Comparison of ENCODE assay signal across 17 cellular contexts in genomic region chr22:29641052-29641780, GRCh38. TPM values are rescaled to one million over a fixed set of nuclear protein-coding genes. Genes with fewer than 3 reads are reported as not detected.
DNase-seq lines count a peak whose midpoint lies in the region; ATAC-seq and TF ChIP-seq lines count a peak whose summit lies in the region.
"Had no signal": no experiment of that assay in that cellular context is flagged by ENCODE, and none has a peak within 500 bp of the region (broad histone marks: within the 10 kb centered on the region; RNA-seq: fewer than 3 reads in every experiment).

No MANE protein-coding gene starts in this region.

- no peaks in the 10 kb centered on the region for H3K79me2 ChIP-seq in neural progenitor cell (ENCODE audit: low read depth)

- H3F3A ChIP-seq in neural progenitor cell (ENCODE audit: low read depth) = no peaks in the 10 kb centered on the region

- peaks cover 18% of the 10 kb centered on the region for H3K36me3 ChIP-seq in CD4-positive, CD25-positive, alpha-beta regulatory T cell (ENCODE audit: control insufficient read depth, insufficient read depth, low read length)
- H3K36me3 ChIP-seq in neural progenitor cell (peaks cover 4% of the 10 kb centered on the region), esophagus squamous epithelium (peaks cover 0 to 89% (median 0%) of the 10 kb centered on the region in 3 donors), breast epithelium (no peaks in the 10 kb centered on the region), MG63 (peaks cover 76% of the 10 kb centered on the region)

- intact Hi-C loops in activated CD4-positive, alpha-beta memory T cell treated with anti-CD3 and anti-CD28 coated beads for 36 hours (cut with micrococcal nuclease) = loop anchor here (5.0 kb wide), 1 partner anchor 756 kb away; the partner anchor contains the start of gene SEC14L2
- intact Hi-C loops in esophagus squamous epithelium (cut with DNase I) (no loop called here), breast epithelium (cut with DNase I; ENCODE audit: low total_unique reads) (no loop called here)

- CTCF ChIA-PET in activated CD4-positive, alpha-beta memory T cell treated with anti-CD3 and anti-CD28 coated beads for 36 hours (lab: Charles Lee) = no interaction called here

- peaks cover 7% of the 10 kb centered on the region for H4K20me1 ChIP-seq in neural progenitor cell (ENCODE audit: low read depth)

- WGBS in esophagus squamous epithelium, 2 donors = 76 to 83% methylated on average over 8 to 10 of the region's 10 CpGs

- no peak overlapping the region for H2AFZ ChIP-seq in neural progenitor cell (replicated peaks)

- H3K27me3 Mint-ChIP-seq in CD4-positive, CD25-positive, alpha-beta regulatory T cell = no peaks in the 10 kb centered on the region
- H3K27me3 Mint-ChIP-seq in HFFc6 (ENCODE audit: insufficient read depth) (no peaks in the 10 kb centered on the region), neural progenitor cell (ENCODE audit: insufficient read depth, low read depth) (peaks cover 2% of the 10 kb centered on the region)
- no peaks in the 10 kb centered on the region for H3K27me3 Mint-ChIP-seq in activated CD4-positive, alpha-beta memory T cell treated with anti-CD3 and anti-CD28 coated beads for 36 hours
- H3K27me3 Mint-ChIP-seq: CD4-positive, alpha-beta T cell had no signal

- no peaks in the 10 kb centered on the region for H3K9me3 ChIP-seq in CD4-positive, CD25-positive, alpha-beta regulatory T cell (ENCODE audit: control insufficient read depth in 2 of 2, low read length in 2 of 2)
- H3K9me3 ChIP-seq in neural progenitor cell (ENCODE audit: low read depth) (no peaks in the 10 kb centered on the region), esophagus squamous epithelium (no peaks in the 10 kb centered on the region), breast epithelium (no peaks in the 10 kb centered on the region), MG63 (no peaks in the 10 kb centered on the region)
- H3K9me3 ChIP-seq: HAP-1, SJCRH30, stomach had no signal

- peaks cover 6 to 12% (median 11%) of the 10 kb centered on the region in 4 donors for H3K4me1 Mint-ChIP-seq in CD4-positive, CD25-positive, alpha-beta regulatory T cell
- H3K4me1 Mint-ChIP-seq in HFFc6 (ENCODE audit: low read depth) (peaks cover 24% of the 10 kb centered on the region), neural progenitor cell (peaks cover 19% of the 10 kb centered on the region)
- peaks cover 16% of the 10 kb centered on the region for H3K4me1 Mint-ChIP-seq in activated CD4-positive, alpha-beta memory T cell treated with anti-CD3 and anti-CD28 coated beads for 36 hours (ENCODE audit: low read depth)
- H3K4me1 Mint-ChIP-seq: endodermal cell had no signal

- peak overlapping the region; percentile 47 to 65 (median 56) for H3K27ac Mint-ChIP-seq in CD4-positive, CD25-positive, alpha-beta regulatory T cell
- peak overlapping the region; percentile 76; the same call in 1 of the 2 replicates for H3K27ac Mint-ChIP-seq in HFFc6
- H3K27ac Mint-ChIP-seq in activated CD4-positive, alpha-beta memory T cell treated with anti-CD3 and anti-CD28 coated beads for 36 hours = peak overlapping the region; percentile 61
- H3K27ac Mint-ChIP-seq in neural progenitor cell = peak overlapping the region; percentile 21
- H3K27ac Mint-ChIP-seq: CD4-positive, alpha-beta T cell; endodermal cell had no signal

- no peak for ATAC-seq in CD4-positive, CD25-positive, alpha-beta regulatory T cell (ENCODE audit: low read depth in 2 of 2)
- ATAC-seq in HG02938 (IDR thresholded peaks at IDR 0.05; ENCODE audit: unreplicated experiment) = no peak

- no peak for TF ChIP-seq POLR2A in esophagus squamous epithelium (IDR thresholded peaks at IDR 0.05)
- no peak for TF ChIP-seq POLR2A in breast epithelium (IDR thresholded peaks at IDR 0.05)

- DNase-seq in CD4-positive, CD25-positive, alpha-beta regulatory T cell = no peak
- DNase-seq in HFFc6 (peak; percentile 48), neural progenitor cell (ENCODE audit: low spot score) (no peak), esophagus squamous epithelium (lab: John Stamatoyannopoulos, UW) (no peak), breast epithelium (ENCODE audit: low spot score in 2 of 2) (no peak), MG63 (no peak)
- no peak for DNase-seq in activated CD4-positive, alpha-beta memory T cell treated with anti-CD3 and anti-CD28 coated beads for 36 hours
- DNase-seq: anterior cingulate cortex; CD4-positive, alpha-beta T cell; endodermal cell; GDM1; NCI-H1417 treated with DMSO at 0.1 percent for 48 hours; NCI-H526; stomach had no signal

- no peaks in the 10 kb centered on the region for H3K9me3 Mint-ChIP-seq in CD4-positive, CD25-positive, alpha-beta regulatory T cell
- H3K9me3 Mint-ChIP-seq in HFFc6 (no peaks in the 10 kb centered on the region), neural progenitor cell (peaks cover 6% of the 10 kb centered on the region)
- H3K9me3 Mint-ChIP-seq in activated CD4-positive, alpha-beta memory T cell treated with anti-CD3 and anti-CD28 coated beads for 36 hours = no peaks in the 10 kb centered on the region
- H3K9me3 Mint-ChIP-seq: CD4-positive, alpha-beta T cell had no signal

- TF ChIP-seq CTCF in HFFc6 (IDR thresholded peaks at IDR 0.05) (no peak), neural progenitor cell (IDR thresholded peaks at IDR 0.05) (no peak), esophagus squamous epithelium (IDR thresholded peaks at IDR 0.05) (no peak), breast epithelium (IDR thresholded peaks at IDR 0.05) (no peak)

- peak overlapping the region; percentile 17 to 48 (median 30) for H3K4me3 Mint-ChIP-seq in CD4-positive, CD25-positive, alpha-beta regulatory T cell
- H3K4me3 Mint-ChIP-seq in HFFc6 (no peak overlapping the region; the same call in 1 of the 2 replicates), neural progenitor cell (no peak overlapping the region)
- no peak overlapping the region for H3K4me3 Mint-ChIP-seq in activated CD4-positive, alpha-beta memory T cell treated with anti-CD3 and anti-CD28 coated beads for 36 hours
- H3K4me3 Mint-ChIP-seq: CD4-positive, alpha-beta T cell; endodermal cell had no signal

- no peak overlapping the region for H3K4me2 ChIP-seq in neural progenitor cell

- H3K36me3 Mint-ChIP-seq in CD4-positive, CD25-positive, alpha-beta regulatory T cell = peaks cover 44% of the 10 kb centered on the region
- peaks cover 35% of the 10 kb centered on the region for H3K36me3 Mint-ChIP-seq in HFFc6 (ENCODE audit: low read depth)
- peaks cover 21% of the 10 kb centered on the region for H3K36me3 Mint-ChIP-seq in activated CD4-positive, alpha-beta memory T cell treated with anti-CD3 and anti-CD28 coated beads for 36 hours
- H3K36me3 Mint-ChIP-seq in neural progenitor cell = peaks cover 48% of the 10 kb centered on the region

- POLR2A ChIA-PET in activated CD4-positive, alpha-beta memory T cell treated with anti-CD3 and anti-CD28 coated beads for 36 hours (lab: Charles Lee) = no interaction called here

- no peak overlapping the region for H3K27ac ChIP-seq in CD4-positive, CD25-positive, alpha-beta regulatory T cell (ENCODE audit: insufficient read depth, low read length, poor library complexity, severe bottlenecking)
- H3K27ac ChIP-seq in neural progenitor cell (no peak overlapping the region), esophagus squamous epithelium (no peak overlapping the region), breast epithelium (no peak overlapping the region)
- H3K27ac ChIP-seq: SJCRH30, stomach had no signal

- no peak overlapping the region for H3K9ac ChIP-seq in neural progenitor cell

- peak overlapping the region; percentile 19 for H3K4me3 ChIP-seq in CD4-positive, CD25-positive, alpha-beta regulatory T cell (ENCODE audit: low read depth, low read length)
- H3K4me3 ChIP-seq in neural progenitor cell (no peak overlapping the region), esophagus squamous epithelium (no peak overlapping the region), breast epithelium (no peak overlapping the region), MG63 (no peak overlapping the region)
- H3K4me3 ChIP-seq: HAP-1, SJCRH30, stomach had no signal

- no peaks in the 10 kb centered on the region for H3K4me1 ChIP-seq in CD4-positive, CD25-positive, alpha-beta regulatory T cell (ENCODE audit: control insufficient read depth, insufficient read depth, low read length, poor library complexity, severe bottlenecking)
- H3K4me1 ChIP-seq in neural progenitor cell (no peaks in the 10 kb centered on the region), esophagus squamous epithelium (no peaks in the 10 kb centered on the region), breast epithelium (no peaks in the 10 kb centered on the region)
- H3K4me1 ChIP-seq: HAP-1, SJCRH30, stomach had no signal

- H3K27me3 ChIP-seq in CD4-positive, CD25-positive, alpha-beta regulatory T cell (ENCODE audit: control insufficient read depth, insufficient read depth, low read length) = no peaks in the 10 kb centered on the region
- H3K27me3 ChIP-seq in neural progenitor cell = no peaks in the 10 kb centered on the region
- no peaks in the 10 kb centered on the region for H3K27me3 ChIP-seq in esophagus squamous epithelium
- H3K27me3 ChIP-seq in breast epithelium = no peaks in the 10 kb centered on the region
- no peaks in the 10 kb centered on the region for H3K27me3 ChIP-seq in MG63
- H3K27me3 ChIP-seq: SJCRH30, stomach had no signal

RNA-seq across cellular contexts. Expression of gene NF2, which starts 37.8 kb away (rescaled TPM):
- 31.6 TPM for total RNA-seq in CD4-positive, CD25-positive, alpha-beta regulatory T cell
- polyA plus RNA-seq in CD4-positive, CD25-positive, alpha-beta regulatory T cell = 10 to 100 TPM; 16.4 to 20.0 (median 18.5) TPM
- 100 to 1,000 TPM; 161 to 184 (median 176) TPM for total RNA-seq in HFFc6 (2021; fragmentation: NEBNext Ultra II Directional; extraction: Animal tissue kit (Norgen Biotek cat#: 25700))
- total RNA-seq in activated CD4-positive, alpha-beta memory T cell treated with anti-CD3 and anti-CD28 coated beads for 36 hours = 10 to 100 TPM; 40.4 to 44.2 TPM
- total RNA-seq in neural progenitor cell (ENCODE audit: low replicate concordance) = 18.7 and 28.1 TPM in 2 replicates
- total RNA-seq in esophagus squamous epithelium = 10 to 100 TPM; 25.8 to 45.3 (median 34.1) TPM
- 10 to 100 TPM; 21.1 to 36.1 (median 31.8) TPM for total RNA-seq in breast epithelium
- 134 and 159 TPM in 2 replicates for total RNA-seq in MG63 (2014; rRNA removed; shearing (Covaris generic); ENCODE audit: low replicate concordance)

Comparison
In these comparisons a context has a peak if more than half of its experiments do, and no peak if none do; other contexts are left out.
1. H3K27ac Mint-ChIP-seq: peak in every context shown above with its lines; median percentile 76 in HFFc6; 61 in activated CD4-positive, alpha-beta memory T cell treated with anti-CD3 and anti-CD28 coated beads for 36 hours; 56 in CD4-positive, CD25-positive, alpha-beta regulatory T cell; 21 in neural progenitor cell.
2. H3K4me3 Mint-ChIP-seq: peak in CD4-positive, CD25-positive, alpha-beta regulatory T cell (4 of 4); none in HFFc6 (single experiment), activated CD4-positive, alpha-beta memory T cell treated with anti-CD3 and anti-CD28 coated beads for 36 hours (single experiment) and neural progenitor cell (single experiment).